ENCODE assay signal across 13 cellular contexts in the genomic region with DNA sequence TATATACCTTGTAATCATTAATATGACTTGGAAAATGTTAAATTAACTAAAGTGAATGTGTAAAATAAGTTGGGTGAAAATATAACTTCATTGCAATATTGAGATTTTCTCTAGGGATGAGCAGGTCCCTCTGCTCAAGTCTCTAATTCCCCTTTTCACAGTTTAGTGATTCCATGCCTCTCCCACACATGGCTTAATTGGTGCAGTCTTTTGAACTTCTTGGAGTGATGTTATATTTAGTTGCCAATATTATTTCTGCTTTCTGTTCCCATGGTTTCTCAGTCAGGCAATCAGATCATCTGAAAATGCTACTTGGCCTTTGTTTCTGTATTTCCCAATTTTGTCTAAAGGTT.
A peak's percentile ranks its signal among the peaks of the same experiment; 100 is the strongest.
DNase-seq lines count a peak whose midpoint lies in the region; ATAC-seq and TF ChIP-seq lines count a peak whose summit lies in the region.
"Had no signal": no experiment of that assay in that cellular context is flagged by ENCODE, and none has a peak within 500 bp of the region (broad histone marks: within the 10 kb centered on the region; RNA-seq: fewer than 3 reads in every experiment).

No MANE protein-coding gene starts in this region.

- peak overlapping the region; percentile 39; the same call in 1 of the 2 replicates for H2AFZ ChIP-seq in SK-N-SH (ENCODE audit: low read depth)

- peak overlapping the region; percentile 13 for H3K4me3 ChIP-seq in A673 (ENCODE audit: low read depth, low read length, poor library complexity, severe bottlenecking)
- no peak overlapping the region for H3K4me3 ChIP-seq in SK-N-SH (ENCODE audit: low read depth in 2 of 2, low read length in 1 of 2)
- H3K4me3 ChIP-seq: adrenal gland, upper lobe of right lung had no signal

- TF ChIP-seq CTCF in A673 (conservative IDR thresholded peaks at IDR 0.05; ENCODE audit: low read depth, low read length) (no peak), SK-N-SH (IDR thresholded peaks at IDR 0.05) (no peak)

- H3K27me3 ChIP-seq in A673 (replicated peaks; ENCODE audit: insufficient read depth, low read depth, low read length, poor library complexity) (no peaks in the 10 kb centered on the region), SK-N-SH (ENCODE audit: insufficient read depth) (no peaks in the 10 kb centered on the region)
- H3K27me3 ChIP-seq: adrenal gland, upper lobe of right lung had no signal

- peaks cover 19% of the 10 kb centered on the region for H3F3A ChIP-seq in SK-N-SH (replicated peaks; ENCODE audit: insufficient read depth)

- H3K9me3 ChIP-seq in A673 (ENCODE audit: low read depth, low read length, poor library complexity, severe bottlenecking) (no peaks in the 10 kb centered on the region), SK-N-SH (no peaks in the 10 kb centered on the region)
- H3K9me3 ChIP-seq: adrenal gland, upper lobe of right lung had no signal

- H3K79me2 ChIP-seq in SK-N-SH (ENCODE audit: insufficient read depth), result no peaks in the 10 kb centered on the region

- peak; percentile 46 for ATAC-seq in GM19452 (IDR thresholded peaks at IDR 0.05; ENCODE audit: unreplicated experiment)
- ATAC-seq in HG02981 (IDR thresholded peaks at IDR 0.05; ENCODE audit: unreplicated experiment), result peak; percentile 35

- peak overlapping the region; percentile 30 for H3K4me2 ChIP-seq in SK-N-SH

- no peaks in the 10 kb centered on the region for H3K9me2 ChIP-seq in SK-N-SH

- no peak for TF ChIP-seq EP300 in SK-N-SH (IDR thresholded peaks at IDR 0.05; ENCODE audit: borderline replicate concordance in 1 of 2, low read depth in 1 of 2, low read length in 1 of 2)

- H4K20me1 ChIP-seq in SK-N-SH (ENCODE audit: insufficient read depth), result no peaks in the 10 kb centered on the region

- no peak for TF ChIP-seq RAD21 in SK-N-SH (IDR thresholded peaks at IDR 0.05; ENCODE audit: low read length)

- peaks cover 27% of the 10 kb centered on the region for H3K4me1 ChIP-seq in A673 (ENCODE audit: insufficient read depth, low read length, poor library complexity, severe bottlenecking)
- H3K4me1 ChIP-seq in SK-N-SH (ENCODE audit: control insufficient read depth in 1 of 2, insufficient read depth in 2 of 2, low read depth in 1 of 2, low read length in 1 of 2), result peaks cover 7 to 22% of the 10 kb centered on the region in 2 experiments; a peak in 3 of 4 replicates
- H3K4me1 ChIP-seq: adrenal gland, upper lobe of right lung had no signal

- intact Hi-C loops in A673 (cut with micrococcal nuclease; ENCODE audit: unreplicated experiment), result no loop called here

- POLR2A ChIA-PET in A673 (lab: Charles Lee; ENCODE audit: low non-redundant PET) (interaction anchor here (0.7 kb wide), 1 partner anchor 1202 kb away, joined by 3 read pairs; no protein-coding TSS in a partner anchor), SK-N-SH (lab: Yijun Ruan, JAX) (no interaction called here)

- TSS peak; percentile 45 for BruUV-seq in A673 (replicated peaks; lab: Mats Ljungman, UMichigan)

- DNase-seq in A673 (ENCODE audit: low spot score) (peak; percentile 52), SK-N-SH (no peak), NCI-H1417 treated with DMSO at 0.1 percent for 48 hours (lab: John Stamatoyannopoulos, UW) (no peak), SHP77 (lab: John Stamatoyannopoulos, UW) (no peak), NCI-H2171 (lab: John Stamatoyannopoulos, UW) (no peak), RPMI8226 (no peak)
- DNase-seq: activated CD4-positive, alpha-beta T cell treated with anti-CD3 and anti-CD28 coated beads, Interleukin-2, amount 10 ng/mL, durations not matched to agents 24 days and 14 days; adrenal gland; NCI-H2029; occipital lobe; upper lobe of right lung had no signal

- H3K9ac ChIP-seq in SK-N-SH, result no peak overlapping the region; the same call in 1 of the 2 replicates

- H3K36me3 ChIP-seq in A673 (ENCODE audit: insufficient read depth, low read length, poor library complexity, severe bottlenecking), result no peaks in the 10 kb centered on the region
- no peaks in the 10 kb centered on the region for H3K36me3 ChIP-seq in SK-N-SH (replicated peaks in 1 of 2; ENCODE audit: control insufficient read depth in 1 of 2, insufficient read depth in 2 of 2, low read length in 1 of 2)
- H3K36me3 ChIP-seq: adrenal gland, upper lobe of right lung had no signal

- H3K27ac ChIP-seq in A673 (ENCODE audit: low read depth, low read length, poor library complexity, severe bottlenecking) (peak overlapping the region; percentile 45), SK-N-SH (ENCODE audit: low read depth in 2 of 2, low read length in 1 of 2) (peak overlapping the region; percentile 81 to 82)
- H3K27ac ChIP-seq: adrenal gland, upper lobe of right lung had no signal

- CTCF ChIA-PET in A673 (lab: Charles Lee), result no interaction called here
- CTCF ChIA-PET in SK-N-SH (lab: Yijun Ruan, JAX), result no interaction called here

TF ChIP-seq in SK-N-SH, 30 proteins besides CTCF, POLR2A, EP300 and RAD21:
- TF ChIP-seq FOXM1 (IDR thresholded peaks at IDR 0.05; ENCODE audit: low read depth), result peak; percentile 6; the same call in 1 of the 2 replicates
- TF ChIP-seq NFIC (IDR thresholded peaks at IDR 0.05; ENCODE audit: borderline replicate concordance), result no peak
